1 cellular context compared by ENCODE assay signal in genomic region chr2:25123682-25124081, GRCh38.
TF ChIP-seq lines count a peak whose summit lies in the region.

No MANE protein-coding gene starts in this region.

TF ChIP-seq in IMR-90, 13 proteins besides CTCF, POLR2A, EP300 and RAD21 (continued from another document):
- TF ChIP-seq, protein P1, sequence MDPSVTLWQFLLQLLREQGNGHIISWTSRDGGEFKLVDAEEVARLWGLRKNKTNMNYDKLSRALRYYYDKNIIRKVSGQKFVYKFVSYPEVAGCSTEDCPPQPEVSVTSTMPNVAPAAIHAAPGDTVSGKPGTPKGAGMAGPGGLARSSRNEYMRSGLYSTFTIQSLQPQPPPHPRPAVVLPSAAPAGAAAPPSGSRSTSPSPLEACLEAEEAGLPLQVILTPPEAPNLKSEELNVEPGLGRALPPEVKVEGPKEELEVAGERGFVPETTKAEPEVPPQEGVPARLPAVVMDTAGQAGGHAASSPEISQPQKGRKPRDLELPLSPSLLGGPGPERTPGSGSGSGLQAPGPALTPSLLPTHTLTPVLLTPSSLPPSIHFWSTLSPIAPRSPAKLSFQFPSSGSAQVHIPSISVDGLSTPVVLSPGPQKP (IDR thresholded peaks at IDR 0.05; ENCODE audit: borderline replicate concordance, low read depth, low read length), result no peak
- TF ChIP-seq FOS (IDR thresholded peaks at IDR 0.05; ENCODE audit: low read depth, low read length) (no peak), MXI1 (IDR thresholded peaks at IDR 0.05; ENCODE audit: borderline replicate concordance, low read depth, low read length) (no peak), RCOR1 (IDR thresholded peaks at IDR 0.05; ENCODE audit: insufficient replicate concordance, low read length) (no peak)
